35 cellular contexts compared by ENCODE assay signal in the genomic region with DNA sequence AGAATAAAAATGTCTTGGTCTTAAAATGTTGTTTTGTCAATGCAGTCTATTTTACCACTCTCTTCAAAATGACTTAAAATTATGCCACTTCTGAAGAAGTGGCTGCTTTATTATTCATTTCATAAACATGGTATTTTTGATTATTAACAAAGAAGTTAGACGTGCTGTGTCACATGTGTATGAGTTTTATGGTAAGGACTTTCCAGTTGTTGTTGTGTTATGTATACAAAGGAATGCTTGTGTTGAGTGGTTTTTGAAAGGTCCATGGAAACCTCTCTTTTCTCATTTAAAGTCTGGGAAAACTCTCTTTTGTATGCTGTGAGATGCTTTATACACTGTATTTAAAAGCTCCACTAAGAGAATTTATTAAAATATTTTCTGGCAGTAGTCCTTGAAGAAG.
"Had no signal": no experiment of that assay in that cellular context is flagged by ENCODE, and none has a peak within 500 bp of the region (broad histone marks: within the 10 kb centered on the region; RNA-seq: fewer than 3 reads in every experiment).

No MANE protein-coding gene starts in this region.

- DNase-seq: Karpas-422, Kasumi-1, KBM-7, KG1, MG63, MM.1S, MV-4-11, NCI-H1048, NCI-H1092, NCI-H1092 treated with DMSO at 0.1 percent for 48 hours, NCI-H1105, NCI-H1105 treated with DMSO at 0.1 percent for 48 hours, NCI-H1417, NCI-H1417 treated with DMSO at 0.1 percent for 48 hours, NCI-H1436, NCI-H1436 treated with DMSO at 0.1 percent for 48 hours, NCI-H146, NCI-H1694, NCI-H1694 treated with DMSO at 0.1 percent for 48 hours, NCI-H187, NCI-H187 treated with DMSO at 0.1 percent for 48 hours, NCI-H1930, NCI-H2029, NCI-H2029 treated with DMSO at 0.1 percent for 48 hours, NCI-H2081, NCI-H2081 treated with DMSO at 0.1 percent for 48 hours, NCI-H2107, NCI-H2171, NCI-H2171 treated with DMSO at 0.1 percent for 48 hours, NCI-H2227 treated with DMSO at 0.1 percent for 48 hours, NCI-H226, NCI-H345, NCI-H446, NCI-H446 treated with DMSO at 0.1 percent for 48 hours had no signal

- H3K27ac ChIP-seq: KMS-11 had no signal

- H3K9me3 ChIP-seq: MG63 had no signal

- H3K4me3 ChIP-seq: MG63 had no signal

- H3K27me3 ChIP-seq: MG63 had no signal

- H3K4me2 ChIP-seq: KMS-11 had no signal
